ENCODE assay signal across 5 cellular contexts in the genomic region with DNA sequence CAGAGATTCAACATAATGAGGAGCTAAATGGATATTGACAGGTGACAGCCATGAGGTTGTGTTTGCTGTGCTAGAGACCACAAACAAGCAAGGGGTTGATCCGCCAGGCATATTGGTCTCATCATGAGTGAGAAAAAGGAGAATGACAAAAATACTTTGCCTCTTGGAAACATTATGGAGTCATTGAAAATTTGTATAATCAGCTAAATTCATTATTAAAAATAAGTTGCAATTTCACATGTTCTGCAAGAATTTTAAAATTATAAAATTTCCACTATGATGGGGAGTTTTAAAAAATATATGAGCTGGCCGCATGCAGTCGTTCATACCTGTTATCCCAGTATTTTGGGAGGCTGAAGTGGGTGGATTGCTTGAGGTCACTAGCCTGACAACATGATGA.
"Had no signal": no experiment of that assay in that cellular context is flagged by ENCODE, and none has a peak within 500 bp of the region (broad histone marks: within the 10 kb centered on the region; RNA-seq: fewer than 3 reads in every experiment).

No MANE protein-coding gene starts in this region.

- H3K27ac ChIP-seq: HL-60, KMS-11 had no signal

- FAIRE-seq: HTR-8/SVneo had no signal

- H3K4me2 ChIP-seq: KMS-11 had no signal

- DNase-seq: KBM-7, KG1 had no signal

- H3K9ac ChIP-seq: KMS-11 had no signal
